Comparison of ENCODE assay signal across 22 cellular contexts in the genomic region with DNA sequence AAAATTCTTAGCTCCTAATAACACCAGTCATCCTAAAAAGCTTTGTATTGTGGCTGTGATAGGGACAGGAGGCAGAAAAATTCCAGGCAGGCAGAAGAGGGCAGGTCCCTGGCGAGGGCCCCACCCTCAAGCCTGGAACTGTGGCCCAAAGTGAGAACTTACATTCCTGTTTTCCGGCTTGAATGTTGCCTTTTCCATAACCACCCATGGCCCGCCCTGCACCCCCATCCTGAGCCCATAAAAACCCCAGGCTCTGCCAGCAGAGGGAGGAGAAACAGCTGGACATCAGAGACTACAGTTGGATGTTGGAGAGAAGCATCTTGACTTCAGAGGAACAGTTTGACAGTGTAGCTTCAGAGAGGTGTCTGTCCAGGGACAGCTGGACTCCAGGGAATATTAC. TPM values are rescaled to one million over a fixed set of nuclear protein-coding genes. Genes with fewer than 3 reads are reported as not detected.
DNase-seq lines count a peak whose midpoint lies in the region; ATAC-seq, FAIRE-seq and TF ChIP-seq lines count a peak whose summit lies in the region.
"Had no signal": no experiment of that assay in that cellular context is flagged by ENCODE, and none has a peak within 500 bp of the region (broad histone marks: within the 10 kb centered on the region; RNA-seq: fewer than 3 reads in every experiment).

No MANE protein-coding gene starts in this region.

- TF ChIP-seq POLR2A in uterus (IDR thresholded peaks at IDR 0.05) (no peak), GM12892 (IDR thresholded peaks at IDR 0.05; ENCODE audit: low read depth, low read length) (no peak)

- no peaks in the 10 kb centered on the region for H3K9me3 ChIP-seq in endodermal cell (ENCODE audit: control insufficient read depth, low read length)
- no peaks in the 10 kb centered on the region for H3K9me3 ChIP-seq in uterus
- H3K9me3 ChIP-seq: A549, body of pancreas had no signal

- H3K36me3 ChIP-seq in endodermal cell (ENCODE audit: control insufficient read depth, insufficient read depth, low read length) (peaks cover 4% of the 10 kb centered on the region), uterus (no peaks in the 10 kb centered on the region)

- no peak for FAIRE-seq in GM12892 (lab: Jason Lieb, UNC)
- FAIRE-seq: A549, GM12878 had no signal

- H3K4me3 ChIP-seq in endodermal cell (ENCODE audit: low read length), result no peak overlapping the region
- H3K4me3 ChIP-seq in uterus, result no peak overlapping the region
- H3K4me3 ChIP-seq: A549, body of pancreas, dorsolateral prefrontal cortex, GM12878, skin epidermis had no signal

- peaks cover 22% of the 10 kb centered on the region for H3K36me3 Mint-ChIP-seq in endodermal cell (ENCODE audit: low read depth)
- H3K36me3 Mint-ChIP-seq in nephron progenitor cell (ENCODE audit: low read depth), result no peaks in the 10 kb centered on the region
- H3K36me3 Mint-ChIP-seq: natural killer cell had no signal

- H3K4me1 Mint-ChIP-seq in endodermal cell (peaks cover 80% of the 10 kb centered on the region), nephron progenitor cell (peaks cover 72% of the 10 kb centered on the region)

- H3K9me3 Mint-ChIP-seq in endodermal cell (no peaks in the 10 kb centered on the region), nephron progenitor cell (no peaks in the 10 kb centered on the region)
- H3K9me3 Mint-ChIP-seq: activated T-helper 2 cell treated with anti-CD3 and anti-CD28 coated beads, Interferon-gamma antibody, Interleukin-2, Interleukin-4, amounts not matched to agents 10 μg/mL and 5 μg/mL and 100 μg/mL, durations not matched to agents 14 hours and 24 hours and 36 hours; natural killer cell had no signal

- ATAC-seq in Right ventricle myocardium inferior (no peak), left colon (peak; percentile 30)
- ATAC-seq: body of pancreas, esophagus mucosa, GM12878 had no signal

- H3K27ac ChIP-seq in endodermal cell (ENCODE audit: low read depth, low read length) (no peak overlapping the region), uterus (peak overlapping the region; percentile 18 to 52)
- H3K27ac ChIP-seq: A549, body of pancreas, C4-2B, dorsolateral prefrontal cortex had no signal

- H3K27ac Mint-ChIP-seq in endodermal cell, result peak overlapping the region; percentile 28
- H3K27ac Mint-ChIP-seq in nephron progenitor cell, result no peak overlapping the region
- H3K27ac Mint-ChIP-seq: activated T-helper 2 cell treated with anti-CD3 and anti-CD28 coated beads, Interferon-gamma antibody, Interleukin-2, Interleukin-4, amounts not matched to agents 10 μg/mL and 5 μg/mL and 100 μg/mL, durations not matched to agents 14 hours and 24 hours and 36 hours; natural killer cell had no signal

- 89% methylated on average over 3 of the region's 3 CpGs; no CpG with 5 or more reads in 1 of the 2 experiments for WGBS in endodermal cell (ENCODE audit: insufficient coverage in 1 of 2, insufficient read length in 1 of 2), 2 experiments

- no peaks in the 10 kb centered on the region for H3K27me3 ChIP-seq in endodermal cell (ENCODE audit: control insufficient read depth, insufficient read depth, low read length, poor library complexity, severe bottlenecking)
- no peaks in the 10 kb centered on the region for H3K27me3 ChIP-seq in uterus
- H3K27me3 ChIP-seq: body of pancreas, dorsolateral prefrontal cortex had no signal

- H3K4me3 Mint-ChIP-seq in endodermal cell (no peak overlapping the region), nephron progenitor cell (no peak overlapping the region)
- H3K4me3 Mint-ChIP-seq: natural killer cell had no signal

- H3K9ac ChIP-seq in endodermal cell (ENCODE audit: extremely low read depth, low read length, poor library complexity, severe bottlenecking), result no peak overlapping the region

- H3K4me1 ChIP-seq in endodermal cell (ENCODE audit: control insufficient read depth, insufficient read depth, low read length), result peaks cover 48% of the 10 kb centered on the region
- H3K4me1 ChIP-seq in uterus, result no peaks in the 10 kb centered on the region
- H3K4me1 ChIP-seq: A549, body of pancreas had no signal

- DNase-seq in cardiac septum (ENCODE audit: low spot score) (peak; percentile 60), Right ventricle myocardium inferior (ENCODE audit: missing footprints) (no peak), endodermal cell (peak; percentile 55), left colon (no peak), uterus (no peak), nephron progenitor cell (no peak), GM12892 (ENCODE audit: insufficient read length) (no peak)
- no peak for DNase-seq in activated effector memory CD4-positive, alpha-beta T cell treated with anti-CD3 and anti-CD28 coated beads, Interleukin-2, amount 50 U/mL, for 16 hours
- DNase-seq: body of pancreas; dorsolateral prefrontal cortex; mesenchymal stem cell; natural killer cell; NCI-H1930; NCI-H345; stimulated activated CD4-positive, alpha-beta T cell treated with anti-CD3 and anti-CD28 coated beads, Interleukin-4, amount 100 ng/mL, for 1 hour had no signal

- H3K27me3 Mint-ChIP-seq in endodermal cell (ENCODE audit: insufficient read depth) (no peaks in the 10 kb centered on the region), nephron progenitor cell (ENCODE audit: low read depth, poor library complexity) (peaks cover 3% of the 10 kb centered on the region)

- peak; percentile 53 for TF ChIP-seq CTCF in endodermal cell (conservative IDR thresholded peaks at IDR 0.05)
- TF ChIP-seq CTCF in uterus (IDR thresholded peaks at IDR 0.05), result no peak
- no peak for TF ChIP-seq CTCF in nephron progenitor cell (IDR thresholded peaks at IDR 0.05)

- intact Hi-C loops in cardiac septum (cut with DNase I), result no loop called here
- intact Hi-C loops in Right ventricle myocardium inferior (cut with DNase I), result no loop called here
- intact Hi-C loops in left colon (cut with DNase I, micrococcal nuclease), result no loop called here
- intact Hi-C loops in uterus (cut with DNase I; ENCODE audit: low total_unique reads), result no loop called here

RNA-seq across cellular contexts. Expression of a gene that starts 37.3 kb away (rescaled TPM):
- total RNA-seq in cardiac septum (59.2 TPM), Right ventricle myocardium inferior (7.8 TPM), endodermal cell (100 to 1,000 TPM; 126 to 134 TPM), left colon (10 to 100 TPM; 50.6 to 57.7 TPM), uterus (100 to 1,000 TPM in 2 of 4 donors, 10 to 100 TPM in 1, 1 to 10 TPM in 1; 3.0 to 168 (median 79.6) TPM)
- polyA plus RNA-seq in endodermal cell (2013, experiment 1 of 2), result 10.6 TPM
- polyA plus RNA-seq in endodermal cell (2013, experiment 2 of 2), result 12.8 TPM
- polyA plus RNA-seq in GM12892 (2012; ENCODE audit: missing spikeins), result not detected
- total RNA-seq: activated CD8-positive, alpha-beta memory T cell treated with anti-CD3 and anti-CD28 coated beads for 36 hours; activated T-helper 2 cell treated with anti-CD3 and anti-CD28 coated beads, Interferon-gamma antibody, Interleukin-2, Interleukin-4, amounts not matched to agents 10 μg/mL and 5 μg/mL and 100 μg/mL, durations not matched to agents 14 hours and 24 hours and 36 hours; natural killer cell had no signal
- polyA plus RNA-seq: GM12878 had no signal

Comparison
In these comparisons a context has a peak if more than half of its experiments do, and no peak if none do; other contexts are left out.
1. DNase-seq: peak in cardiac septum (single experiment) and endodermal cell (single experiment); none in Right ventricle myocardium inferior (single experiment), left colon (0 of 2), uterus (0 of 2), nephron progenitor cell (single experiment), GM12892 (single experiment) and activated effector memory CD4-positive, alpha-beta T cell treated with anti-CD3 and anti-CD28 coated beads, Interleukin-2, amount 50 U/mL, for 16 hours (single experiment).